Comparison of ENCODE assay signal across 8 cellular contexts in the genomic region with DNA sequence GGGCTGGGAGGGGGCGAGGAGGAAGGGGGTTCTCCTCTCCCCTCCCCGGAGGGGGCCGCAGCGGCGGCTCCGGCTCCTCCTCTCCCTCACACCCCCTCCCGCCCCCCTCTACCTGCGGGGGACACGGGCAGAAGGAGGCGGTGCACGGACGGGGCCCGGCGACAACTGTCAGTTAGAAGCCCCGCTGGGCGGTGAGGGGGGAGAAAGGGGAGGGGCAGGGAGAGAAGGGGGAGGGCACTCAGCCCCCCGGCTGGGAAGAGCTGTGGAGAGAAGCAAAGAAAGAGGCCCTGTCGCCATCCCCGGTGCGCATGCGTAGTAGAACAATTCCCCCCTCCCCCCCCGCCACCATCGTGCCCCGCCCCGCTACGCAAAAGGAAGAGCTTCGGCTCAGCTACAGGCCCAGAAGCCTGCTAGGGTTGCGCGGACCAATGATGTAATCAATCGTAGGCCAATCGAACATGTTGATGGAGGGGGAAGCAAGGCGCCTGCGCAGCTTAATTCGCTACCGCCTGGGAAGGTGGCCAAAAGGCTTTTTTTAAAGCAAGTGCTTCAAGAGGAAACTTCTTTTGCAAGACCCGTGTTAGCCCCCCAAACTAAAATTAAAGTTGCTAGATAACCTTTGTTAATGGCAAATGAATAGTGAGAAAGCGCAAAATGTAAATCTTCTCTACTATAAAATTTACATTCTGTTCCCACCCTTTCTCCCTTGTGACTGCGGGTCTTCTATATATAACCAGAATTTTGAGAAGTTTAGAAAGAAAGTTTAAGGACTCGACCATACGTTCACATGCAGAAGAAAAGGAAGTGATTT. TPM values are rescaled to one million over a fixed set of nuclear protein-coding genes. Genes with fewer than 3 reads are reported as not detected.
DNase-seq lines count a peak whose midpoint lies in the region; ATAC-seq and TF ChIP-seq lines count a peak whose summit lies in the region.

No MANE protein-coding gene starts in this region.

- DNase-seq in A172 (ENCODE audit: low spot score) (peak; percentile 95), NCI-H2107 (lab: John Stamatoyannopoulos, UW) (peak; percentile 95), UCSD-AML1 (lab: John Stamatoyannopoulos, UW; ENCODE audit: unreplicated experiment) (peak; percentile 94), brain microvascular endothelial cell (peak; percentile 98), gastrocnemius medialis (peak; percentile 97 to 98)

- TF ChIP-seq CTCF in brain microvascular endothelial cell (IDR thresholded peaks at IDR 0.05; ENCODE audit: low read depth, low read length, missing control alignments) (no peak), gastrocnemius medialis (IDR thresholded peaks at IDR 0.05 in 4 of 5, conservative IDR thresholded peaks at IDR 0.05 in 1 of 5) (no peak)

- H3K27me3 ChIP-seq in brain microvascular endothelial cell (replicated peaks) (no peaks in the 10 kb centered on the region), gastrocnemius medialis (no peaks in the 10 kb centered on the region)

- peaks cover 56 to 71% of the 10 kb centered on the region in 2 donors for H3K4me1 ChIP-seq in gastrocnemius medialis

- H3K36me3 ChIP-seq in brain microvascular endothelial cell (replicated peaks) (no peaks in the 10 kb centered on the region), gastrocnemius medialis (peaks cover 0 to 6% of the 10 kb centered on the region in 2 donors)

- ATAC-seq in HG03064 (IDR thresholded peaks at IDR 0.05; ENCODE audit: low read depth, unreplicated experiment) (peak; percentile 47), gastrocnemius medialis (peak; percentile 92 to 94)

- intact Hi-C loops in gastrocnemius medialis (cut with DNase I; ENCODE audit: low total_unique reads) = loop anchor here (1.0 to 10.0 kb wide), 4 partner anchors 64 to 674 kb away; a partner anchor contains a TSS

- peak overlapping the region; percentile 75 for H3K27ac ChIP-seq in brain microvascular endothelial cell
- peak overlapping the region; percentile 96 to 99 (median 99) for H3K27ac ChIP-seq in gastrocnemius medialis

- no peaks in the 10 kb centered on the region for H3K9me3 ChIP-seq in gastrocnemius medialis

- in situ Hi-C loops in brain microvascular endothelial cell (cut with HindIII; ENCODE audit: low pct_ligation_motif_present, low sequenced_read_pairs) (no loop called here), gastrocnemius medialis (cut with MboI; ENCODE audit: low sequenced_read_pairs in 4 of 4) (loop anchor here in 2 of 4 donors (25.0 kb wide), 2 partner anchors 371 to 679 kb away; a partner anchor contains a TSS)

- H3K4me3 ChIP-seq in brain microvascular endothelial cell (ENCODE audit: low read depth, low read length) (peak overlapping the region; percentile 75), iPS-11a (ENCODE audit: low read depth, low read length) (peak overlapping the region; percentile 77), gastrocnemius medialis (peak overlapping the region; percentile 81 to 96 (median 94))

- TF ChIP-seq POLR2A in GM18526 (IDR thresholded peaks at IDR 0.05; ENCODE audit: extremely low read depth, insufficient read length) (peak; percentile 52), gastrocnemius medialis (IDR thresholded peaks at IDR 0.05) (peak; percentile 62 to 69)

RNA-seq across cellular contexts. Expression of a gene that starts 7.0 kb away (rescaled TPM):
- total RNA-seq in A172 (2014; rRNA removed; shearing (Covaris generic)) = 37.3 and 39.3 TPM in 2 replicates
- 10 to 100 TPM in 3 of 4 donors, 1 to 10 TPM in 1; 8.1 to 21.0 (median 16.9) TPM for total RNA-seq in gastrocnemius medialis

Comparison
In these comparisons a context has a peak if more than half of its experiments do, and no peak if none do; other contexts are left out.
1. Peak in every context shown above with its lines: DNase-seq, ATAC-seq, H3K4me3 ChIP-seq and H3K27ac ChIP-seq.